1 cellular context compared by ENCODE assay signal in the genomic region with DNA sequence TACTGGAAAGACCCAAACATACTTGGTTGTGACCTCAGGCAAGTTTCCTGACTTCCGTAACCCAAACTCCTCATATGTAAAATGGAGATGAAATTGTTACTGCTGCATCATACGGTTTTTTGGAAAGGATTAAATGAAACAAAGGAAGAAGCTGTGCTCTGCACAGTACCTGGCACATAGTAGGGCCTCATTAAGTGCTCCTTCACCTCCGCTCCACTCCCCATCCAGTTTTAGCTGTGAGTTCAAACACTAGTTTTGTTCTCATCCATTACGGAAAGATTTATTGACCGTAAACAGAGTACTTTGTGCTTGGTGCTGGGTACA.
TF ChIP-seq lines count a peak whose summit lies in the region.

No MANE protein-coding gene starts in this region.

TF ChIP-seq in K562, 482 proteins besides CTCF, POLR2A, EP300 and RAD21 (continued from another document and continues in another):
- TF ChIP-seq ZBTB40 (IDR thresholded peaks at IDR 0.05) (peak; percentile 53; the same call in 1 of the 2 replicates), ZBTB40 (CRISPR knock-in tag; IDR thresholded peaks at IDR 0.05) (no peak), NR2C2 (CRISPR knock-in tag; IDR thresholded peaks at IDR 0.05) (no peak), NR2C2 (tag; IDR thresholded peaks at IDR 0.05) (0 out of 2 replicates have a peak, but pooled peaks have one; percentile 5), PRDM10 (IDR thresholded peaks at IDR 0.05; ENCODE audit: partially characterized antibody) (no peak), HIVEP1 (CRISPR knock-in tag; IDR thresholded peaks at IDR 0.05) (no peak), ZNF253 (CRISPR knock-in tag; conservative IDR thresholded peaks at IDR 0.05) (no peak), ARNT (IDR thresholded peaks at IDR 0.05) (peak in 1 of 2 experiments; percentile 27; a peak in 1 of 4 replicates), CREB3 (tag; conservative IDR thresholded peaks at IDR 0.05; ENCODE audit: low read depth) (peak; percentile 42; the same call in 1 of the 2 replicates), ZKSCAN1 (IDR thresholded peaks at IDR 0.05; ENCODE audit: low read depth, low read length) (peak; percentile 98), ZNF766 (CRISPR knock-in tag; conservative IDR thresholded peaks at IDR 0.05) (0 out of 2 replicates have a peak, but pooled peaks have one; percentile 12), CHAMP1 (IDR thresholded peaks at IDR 0.05) (no peak), TFAM (CRISPR knock-in tag; conservative IDR thresholded peaks at IDR 0.05) (no peak), BCOR (IDR thresholded peaks at IDR 0.05) (no peak), ZNF584 (CRISPR knock-in tag; IDR thresholded peaks at IDR 0.05; ENCODE audit: low read depth) (0 out of 2 replicates have a peak, but pooled peaks have one; percentile 29), KAT7 (CRISPR knock-in tag; IDR thresholded peaks at IDR 0.05; ENCODE audit: borderline replicate concordance) (no peak), HDAC3 (IDR thresholded peaks at IDR 0.05; ENCODE audit: borderline replicate concordance, partially characterized antibody) (peak; percentile 68)
- TF ChIP-seq, protein P1, sequence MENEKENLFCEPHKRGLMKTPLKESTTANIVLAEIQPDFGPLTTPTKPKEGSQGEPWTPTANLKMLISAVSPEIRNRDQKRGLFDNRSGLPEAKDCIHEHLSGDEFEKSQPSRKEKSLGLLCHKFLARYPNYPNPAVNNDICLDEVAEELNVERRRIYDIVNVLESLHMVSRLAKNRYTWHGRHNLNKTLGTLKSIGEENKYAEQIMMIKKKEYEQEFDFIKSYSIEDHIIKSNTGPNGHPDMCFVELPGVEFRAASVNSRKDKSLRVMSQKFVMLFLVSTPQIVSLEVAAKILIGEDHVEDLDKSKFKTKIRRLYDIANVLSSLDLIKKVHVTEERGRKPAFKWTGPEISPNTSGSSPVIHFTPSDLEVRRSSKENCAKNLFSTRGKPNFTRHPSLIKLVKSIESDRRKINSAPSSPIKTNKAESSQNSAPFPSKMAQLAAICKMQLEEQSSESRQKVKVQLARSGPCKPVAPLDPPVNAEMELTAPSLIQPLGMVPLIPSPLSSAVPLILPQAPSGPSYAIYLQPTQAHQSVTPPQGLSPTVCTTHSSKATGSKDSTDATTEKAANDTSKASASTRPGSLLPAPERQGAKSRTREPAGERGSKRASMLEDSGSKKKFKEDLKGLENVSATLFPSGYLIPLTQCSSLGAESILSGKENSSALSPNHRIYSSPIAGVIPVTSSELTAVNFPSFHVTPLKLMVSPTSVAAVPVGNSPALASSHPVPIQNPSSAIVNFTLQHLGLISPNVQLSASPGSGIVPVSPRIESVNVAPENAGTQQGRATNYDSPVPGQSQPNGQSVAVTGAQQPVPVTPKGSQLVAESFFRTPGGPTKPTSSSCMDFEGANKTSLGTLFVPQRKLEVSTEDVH (IDR thresholded peaks at IDR 0.05; ENCODE audit: low read depth, partially characterized antibody): no peak
